ENCODE assay signal across 2 cellular contexts in the genomic region with DNA sequence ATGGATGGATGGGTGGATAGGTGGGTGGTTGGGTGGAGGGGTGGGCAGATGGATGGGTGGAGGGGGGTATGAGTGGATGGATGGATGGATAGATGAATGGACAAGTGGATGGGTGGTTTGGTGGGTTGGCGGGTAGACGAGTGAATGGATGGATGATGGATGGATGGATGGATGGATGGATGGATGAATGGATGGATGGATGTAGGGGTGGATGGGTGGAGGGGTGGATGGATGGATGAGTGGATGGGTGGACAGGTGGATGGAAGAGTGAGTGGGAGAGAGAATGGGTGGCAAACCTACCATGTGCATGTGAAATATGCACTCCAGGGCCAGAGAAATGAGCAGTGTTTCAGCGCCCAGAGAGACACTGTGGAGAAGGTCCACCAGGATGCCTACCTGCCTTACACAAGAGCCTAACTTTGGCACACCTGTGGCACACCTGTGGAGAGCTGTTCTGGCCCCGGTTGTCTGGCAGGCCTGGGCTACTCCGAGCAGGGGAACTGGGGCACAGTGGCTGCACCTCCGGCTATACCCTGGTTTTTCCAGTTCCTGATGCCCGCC.
TF ChIP-seq lines count a peak whose summit lies in the region.

No MANE protein-coding gene starts in this region.

TF ChIP-seq in HCT116, 20 proteins besides CTCF, POLR2A, EP300 and RAD21:
- TF ChIP-seq JUND (IDR thresholded peaks at IDR 0.05) (no peak), EZH2 (IDR thresholded peaks at IDR 0.05) (no peak), SP1 (IDR thresholded peaks at IDR 0.05; ENCODE audit: low read depth) (no peak), EGR1 (IDR thresholded peaks at IDR 0.05; ENCODE audit: low read depth) (no peak), EZH2phosphoT487 (IDR thresholded peaks at IDR 0.05; ENCODE audit: borderline replicate concordance) (no peak), TCF7L2 (IDR thresholded peaks at IDR 0.05; ENCODE audit: borderline replicate concordance, extremely low read depth, insufficient read depth, insufficient read length) (no peak), CEBPB (IDR thresholded peaks at IDR 0.05; ENCODE audit: low read depth) (no peak), FOSL1 (IDR thresholded peaks at IDR 0.05; ENCODE audit: low read depth) (no peak), ZNF274 (IDR thresholded peaks at IDR 0.05; ENCODE audit: low read depth, low read length) (no peak), POLR2AphosphoS5 (IDR thresholded peaks at IDR 0.05; ENCODE audit: low read depth, low read length) (no peak; the same call in 1 of the 2 replicates), ZFX (IDR thresholded peaks at IDR 0.05) (no peak), CBX3 (IDR thresholded peaks at IDR 0.05; ENCODE audit: low read depth) (no peak), ATF3 (IDR thresholded peaks at IDR 0.05) (no peak), SRF (IDR thresholded peaks at IDR 0.05; ENCODE audit: low read depth) (no peak), ELF1 (IDR thresholded peaks at IDR 0.05; ENCODE audit: borderline replicate concordance, low read depth) (no peak)
- TF ChIP-seq, protein P1, sequence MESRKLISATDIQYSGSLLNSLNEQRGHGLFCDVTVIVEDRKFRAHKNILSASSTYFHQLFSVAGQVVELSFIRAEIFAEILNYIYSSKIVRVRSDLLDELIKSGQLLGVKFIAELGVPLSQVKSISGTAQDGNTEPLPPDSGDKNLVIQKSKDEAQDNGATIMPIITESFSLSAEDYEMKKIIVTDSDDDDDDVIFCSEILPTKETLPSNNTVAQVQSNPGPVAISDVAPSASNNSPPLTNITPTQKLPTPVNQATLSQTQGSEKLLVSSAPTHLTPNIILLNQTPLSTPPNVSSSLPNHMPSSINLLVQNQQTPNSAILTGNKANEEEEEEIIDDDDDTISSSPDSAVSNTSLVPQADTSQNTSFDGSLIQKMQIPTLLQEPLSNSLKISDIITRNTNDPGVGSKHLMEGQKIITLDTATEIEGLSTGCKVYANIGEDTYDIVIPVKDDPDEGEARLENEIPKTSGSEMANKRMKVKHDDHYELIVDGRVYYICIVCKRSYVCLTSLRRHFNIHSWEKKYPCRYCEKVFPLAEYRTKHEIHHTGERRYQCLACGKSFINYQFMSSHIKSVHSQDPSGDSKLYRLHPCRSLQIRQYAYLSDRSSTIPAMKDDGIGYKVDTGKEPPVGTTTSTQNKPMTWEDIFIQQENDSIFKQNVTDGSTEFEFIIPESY (IDR thresholded peaks at IDR 0.05; ENCODE audit: extremely low read depth, insufficient replicate concordance, low read length): no peak
- TF ChIP-seq, protein P2, sequence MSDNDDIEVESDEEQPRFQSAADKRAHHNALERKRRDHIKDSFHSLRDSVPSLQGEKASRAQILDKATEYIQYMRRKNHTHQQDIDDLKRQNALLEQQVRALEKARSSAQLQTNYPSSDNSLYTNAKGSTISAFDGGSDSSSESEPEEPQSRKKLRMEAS (IDR thresholded peaks at IDR 0.05): no peak
TF ChIP-seq in HCT116: peak in this region for 0.

TF ChIP-seq in HepG2, 621 proteins besides CTCF, POLR2A, EP300 and RAD21:
- TF ChIP-seq, protein P3, sequence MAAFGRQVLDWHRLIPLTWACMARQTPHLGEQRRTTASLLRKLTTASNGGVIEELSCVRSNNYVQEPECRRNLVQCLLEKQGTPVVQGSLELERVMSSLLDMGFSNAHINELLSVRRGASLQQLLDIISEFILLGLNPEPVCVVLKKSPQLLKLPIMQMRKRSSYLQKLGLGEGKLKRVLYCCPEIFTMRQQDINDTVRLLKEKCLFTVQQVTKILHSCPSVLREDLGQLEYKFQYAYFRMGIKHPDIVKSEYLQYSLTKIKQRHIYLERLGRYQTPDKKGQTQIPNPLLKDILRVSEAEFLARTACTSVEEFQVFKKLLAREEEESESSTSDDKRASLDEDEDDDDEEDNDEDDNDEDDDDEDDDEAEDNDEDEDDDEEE (CRISPR knock-in tag; IDR thresholded peaks at IDR 0.05): 0 out of 2 replicates have a peak, but pooled peaks have one; percentile 47
- TF ChIP-seq CREB1 (IDR thresholded peaks at IDR 0.05): no peak
- no peak for TF ChIP-seq CREB1 (CRISPR knock-in tag; IDR thresholded peaks at IDR 0.05)
- TF ChIP-seq SNAI1 (CRISPR knock-in tag; IDR thresholded peaks at IDR 0.05; ENCODE audit: borderline replicate concordance): 0 out of 2 replicates have a peak, but pooled peaks have one; percentile 44
- peak; percentile 19; the same call in 1 of the 2 replicates for TF ChIP-seq POGZ (CRISPR knock-in tag; IDR thresholded peaks at IDR 0.05)
- TF ChIP-seq NBN (conservative IDR thresholded peaks at IDR 0.05): no peak
- peak; percentile 45; the same call in 1 of the 2 replicates for TF ChIP-seq ATF3 (CRISPR knock-in tag; IDR thresholded peaks at IDR 0.05)
- no peak for TF ChIP-seq ZNF280D (CRISPR knock-in tag; IDR thresholded peaks at IDR 0.05)
- no peak for TF ChIP-seq ESRRA (CRISPR knock-in tag; IDR thresholded peaks at IDR 0.05; ENCODE audit: low read depth)
- TF ChIP-seq, protein P4, sequence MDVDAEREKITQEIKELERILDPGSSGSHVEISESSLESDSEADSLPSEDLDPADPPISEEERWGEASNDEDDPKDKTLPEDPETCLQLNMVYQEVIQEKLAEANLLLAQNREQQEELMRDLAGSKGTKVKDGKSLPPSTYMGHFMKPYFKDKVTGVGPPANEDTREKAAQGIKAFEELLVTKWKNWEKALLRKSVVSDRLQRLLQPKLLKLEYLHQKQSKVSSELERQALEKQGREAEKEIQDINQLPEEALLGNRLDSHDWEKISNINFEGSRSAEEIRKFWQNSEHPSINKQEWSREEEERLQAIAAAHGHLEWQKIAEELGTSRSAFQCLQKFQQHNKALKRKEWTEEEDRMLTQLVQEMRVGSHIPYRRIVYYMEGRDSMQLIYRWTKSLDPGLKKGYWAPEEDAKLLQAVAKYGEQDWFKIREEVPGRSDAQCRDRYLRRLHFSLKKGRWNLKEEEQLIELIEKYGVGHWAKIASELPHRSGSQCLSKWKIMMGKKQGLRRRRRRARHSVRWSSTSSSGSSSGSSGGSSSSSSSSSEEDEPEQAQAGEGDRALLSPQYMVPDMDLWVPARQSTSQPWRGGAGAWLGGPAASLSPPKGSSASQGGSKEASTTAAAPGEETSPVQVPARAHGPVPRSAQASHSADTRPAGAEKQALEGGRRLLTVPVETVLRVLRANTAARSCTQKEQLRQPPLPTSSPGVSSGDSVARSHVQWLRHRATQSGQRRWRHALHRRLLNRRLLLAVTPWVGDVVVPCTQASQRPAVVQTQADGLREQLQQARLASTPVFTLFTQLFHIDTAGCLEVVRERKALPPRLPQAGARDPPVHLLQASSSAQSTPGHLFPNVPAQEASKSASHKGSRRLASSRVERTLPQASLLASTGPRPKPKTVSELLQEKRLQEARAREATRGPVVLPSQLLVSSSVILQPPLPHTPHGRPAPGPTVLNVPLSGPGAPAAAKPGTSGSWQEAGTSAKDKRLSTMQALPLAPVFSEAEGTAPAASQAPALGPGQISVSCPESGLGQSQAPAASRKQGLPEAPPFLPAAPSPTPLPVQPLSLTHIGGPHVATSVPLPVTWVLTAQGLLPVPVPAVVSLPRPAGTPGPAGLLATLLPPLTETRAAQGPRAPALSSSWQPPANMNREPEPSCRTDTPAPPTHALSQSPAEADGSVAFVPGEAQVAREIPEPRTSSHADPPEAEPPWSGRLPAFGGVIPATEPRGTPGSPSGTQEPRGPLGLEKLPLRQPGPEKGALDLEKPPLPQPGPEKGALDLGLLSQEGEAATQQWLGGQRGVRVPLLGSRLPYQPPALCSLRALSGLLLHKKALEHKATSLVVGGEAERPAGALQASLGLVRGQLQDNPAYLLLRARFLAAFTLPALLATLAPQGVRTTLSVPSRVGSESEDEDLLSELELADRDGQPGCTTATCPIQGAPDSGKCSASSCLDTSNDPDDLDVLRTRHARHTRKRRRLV (CRISPR knock-in tag; IDR thresholded peaks at IDR 0.05): 0 out of 2 replicates have a peak, but pooled peaks have one; percentile 31
- TF ChIP-seq, protein P5, sequence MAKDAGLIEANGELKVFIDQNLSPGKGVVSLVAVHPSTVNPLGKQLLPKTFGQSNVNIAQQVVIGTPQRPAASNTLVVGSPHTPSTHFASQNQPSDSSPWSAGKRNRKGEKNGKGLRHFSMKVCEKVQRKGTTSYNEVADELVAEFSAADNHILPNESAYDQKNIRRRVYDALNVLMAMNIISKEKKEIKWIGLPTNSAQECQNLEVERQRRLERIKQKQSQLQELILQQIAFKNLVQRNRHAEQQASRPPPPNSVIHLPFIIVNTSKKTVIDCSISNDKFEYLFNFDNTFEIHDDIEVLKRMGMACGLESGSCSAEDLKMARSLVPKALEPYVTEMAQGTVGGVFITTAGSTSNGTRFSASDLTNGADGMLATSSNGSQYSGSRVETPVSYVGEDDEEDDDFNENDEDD (CRISPR knock-in tag; IDR thresholded peaks at IDR 0.05; ENCODE audit: borderline replicate concordance): no peak
- no peak for TF ChIP-seq ZNF839 (CRISPR knock-in tag; IDR thresholded peaks at IDR 0.05; ENCODE audit: borderline replicate concordance)
- TF ChIP-seq KAT8 (CRISPR knock-in tag; IDR thresholded peaks at IDR 0.05): no peak
- TF ChIP-seq, protein P6, sequence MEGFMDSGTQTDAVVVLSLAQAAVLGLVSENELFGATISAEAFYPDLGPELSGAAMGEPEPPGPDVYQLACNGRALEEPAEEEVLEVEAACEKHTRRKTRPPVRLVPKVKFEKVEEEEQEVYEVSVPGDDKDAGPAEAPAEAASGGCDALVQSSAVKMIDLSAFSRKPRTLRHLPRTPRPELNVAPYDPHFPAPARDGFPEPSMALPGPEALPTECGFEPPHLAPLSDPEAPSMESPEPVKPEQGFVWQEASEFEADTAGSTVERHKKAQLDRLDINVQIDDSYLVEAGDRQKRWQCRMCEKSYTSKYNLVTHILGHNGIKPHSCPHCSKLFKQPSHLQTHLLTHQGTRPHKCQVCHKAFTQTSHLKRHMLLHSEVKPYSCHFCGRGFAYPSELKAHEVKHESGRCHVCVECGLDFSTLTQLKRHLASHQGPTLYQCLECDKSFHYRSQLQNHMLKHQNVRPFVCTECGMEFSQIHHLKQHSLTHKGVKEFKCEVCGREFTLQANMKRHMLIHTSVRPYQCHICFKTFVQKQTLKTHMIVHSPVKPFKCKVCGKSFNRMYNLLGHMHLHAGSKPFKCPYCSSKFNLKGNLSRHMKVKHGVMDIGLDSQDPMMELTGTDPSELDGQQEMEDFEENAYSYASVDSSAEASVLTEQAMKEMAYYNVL (CRISPR knock-in tag; IDR thresholded peaks at IDR 0.05; ENCODE audit: borderline replicate concordance): peak; percentile 75; the same call in 1 of the 2 replicates
- TF ChIP-seq ZNF235 (CRISPR knock-in tag; IDR thresholded peaks at IDR 0.05; ENCODE audit: borderline replicate concordance): 0 out of 2 replicates have a peak, but pooled peaks have one; percentile 30
- no peak for TF ChIP-seq HOXA9 (CRISPR knock-in tag; IDR thresholded peaks at IDR 0.05; ENCODE audit: borderline replicate concordance)
- TF ChIP-seq, protein P7, sequence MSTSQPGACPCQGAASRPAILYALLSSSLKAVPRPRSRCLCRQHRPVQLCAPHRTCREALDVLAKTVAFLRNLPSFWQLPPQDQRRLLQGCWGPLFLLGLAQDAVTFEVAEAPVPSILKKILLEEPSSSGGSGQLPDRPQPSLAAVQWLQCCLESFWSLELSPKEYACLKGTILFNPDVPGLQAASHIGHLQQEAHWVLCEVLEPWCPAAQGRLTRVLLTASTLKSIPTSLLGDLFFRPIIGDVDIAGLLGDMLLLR (CRISPR knock-in tag; IDR thresholded peaks at IDR 0.05): 0 out of 2 replicates have a peak, but pooled peaks have one; percentile 36
- no peak for TF ChIP-seq ZNF547 (CRISPR knock-in tag; IDR thresholded peaks at IDR 0.05)
- no peak for TF ChIP-seq TRAFD1 (CRISPR knock-in tag; IDR thresholded peaks at IDR 0.05; ENCODE audit: borderline replicate concordance)
TF ChIP-seq in HepG2: peak in this region for 8.
